ENCODE assay signal across 1 cellular context in the genomic region with DNA sequence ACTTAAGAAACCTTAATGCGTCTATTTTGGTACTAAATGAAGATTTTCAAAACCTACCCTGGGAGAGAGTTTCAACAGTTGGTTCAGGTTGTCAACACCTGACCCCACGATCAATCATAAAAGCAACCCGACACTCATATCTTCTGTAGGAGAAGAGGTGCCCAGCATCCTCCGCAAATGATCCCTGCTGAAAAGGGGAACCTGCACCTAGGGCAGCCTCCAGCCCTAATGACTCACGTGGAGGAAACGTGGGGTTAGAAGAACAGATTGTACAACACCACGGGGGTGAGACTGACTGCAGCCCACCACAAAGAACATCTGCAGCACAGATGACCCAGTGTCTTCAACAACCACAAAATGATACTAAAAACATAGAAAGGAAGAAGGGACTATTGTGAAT.
TF ChIP-seq lines count a peak whose summit lies in the region.

No MANE protein-coding gene starts in this region.

TF ChIP-seq in GM12878, 131 proteins besides CTCF, POLR2A, EP300 and RAD21 (continued from another document):
- peak; percentile 16; the same call in 1 of the 2 replicates for TF ChIP-seq BACH1 (IDR thresholded peaks at IDR 0.05; ENCODE audit: borderline replicate concordance)
- peak; percentile 55; the same call in 1 of the 2 replicates for TF ChIP-seq FOXM1 (IDR thresholded peaks at IDR 0.05; ENCODE audit: low read depth, low read length)
- peak; percentile 75 for TF ChIP-seq PAX5 (IDR thresholded peaks at IDR 0.05; ENCODE audit: borderline replicate concordance, low read depth, low read length)
- no peak for TF ChIP-seq KLF5 (IDR thresholded peaks at IDR 0.05; ENCODE audit: partially characterized antibody)
- TF ChIP-seq SUPT20H (IDR thresholded peaks at IDR 0.05; ENCODE audit: borderline replicate concordance, control insufficient read depth, low read depth, low read length) = no peak
- 0 out of 2 replicates have a peak, but pooled peaks have one; percentile 27 for TF ChIP-seq TBL1XR1 (IDR thresholded peaks at IDR 0.05; ENCODE audit: low read depth, low read length)
- no peak for TF ChIP-seq IRF4 (IDR thresholded peaks at IDR 0.05; ENCODE audit: low read depth, low read length)
- TF ChIP-seq, protein P1, sequence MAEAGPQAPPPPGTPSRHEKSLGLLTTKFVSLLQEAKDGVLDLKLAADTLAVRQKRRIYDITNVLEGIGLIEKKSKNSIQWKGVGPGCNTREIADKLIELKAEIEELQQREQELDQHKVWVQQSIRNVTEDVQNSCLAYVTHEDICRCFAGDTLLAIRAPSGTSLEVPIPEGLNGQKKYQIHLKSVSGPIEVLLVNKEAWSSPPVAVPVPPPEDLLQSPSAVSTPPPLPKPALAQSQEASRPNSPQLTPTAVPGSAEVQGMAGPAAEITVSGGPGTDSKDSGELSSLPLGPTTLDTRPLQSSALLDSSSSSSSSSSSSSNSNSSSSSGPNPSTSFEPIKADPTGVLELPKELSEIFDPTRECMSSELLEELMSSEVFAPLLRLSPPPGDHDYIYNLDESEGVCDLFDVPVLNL (IDR thresholded peaks at IDR 0.05; ENCODE audit: low read depth, low read length) = no peak
- peak; percentile 42; the same call in 1 of the 2 replicates for TF ChIP-seq ZBED1 (IDR thresholded peaks at IDR 0.05; ENCODE audit: borderline replicate concordance)
- TF ChIP-seq IKZF2 (IDR thresholded peaks at IDR 0.05) = peak; percentile 85 to 87
- TF ChIP-seq HDGF (IDR thresholded peaks at IDR 0.05) = no peak
- TF ChIP-seq ATF7 (IDR thresholded peaks at IDR 0.05; ENCODE audit: low read depth) = peak; percentile 46; the same call in 1 of the 2 replicates
- TF ChIP-seq, protein P2, sequence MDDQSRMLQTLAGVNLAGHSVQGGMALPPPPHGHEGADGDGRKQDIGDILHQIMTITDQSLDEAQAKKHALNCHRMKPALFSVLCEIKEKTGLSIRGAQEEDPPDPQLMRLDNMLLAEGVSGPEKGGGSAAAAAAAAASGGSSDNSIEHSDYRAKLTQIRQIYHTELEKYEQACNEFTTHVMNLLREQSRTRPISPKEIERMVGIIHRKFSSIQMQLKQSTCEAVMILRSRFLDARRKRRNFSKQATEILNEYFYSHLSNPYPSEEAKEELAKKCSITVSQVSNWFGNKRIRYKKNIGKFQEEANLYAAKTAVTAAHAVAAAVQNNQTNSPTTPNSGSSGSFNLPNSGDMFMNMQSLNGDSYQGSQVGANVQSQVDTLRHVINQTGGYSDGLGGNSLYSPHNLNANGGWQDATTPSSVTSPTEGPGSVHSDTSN (IDR thresholded peaks at IDR 0.05; ENCODE audit: insufficient replicate concordance, low read depth, low read length) = peak; percentile 70
- TF ChIP-seq, protein P3, sequence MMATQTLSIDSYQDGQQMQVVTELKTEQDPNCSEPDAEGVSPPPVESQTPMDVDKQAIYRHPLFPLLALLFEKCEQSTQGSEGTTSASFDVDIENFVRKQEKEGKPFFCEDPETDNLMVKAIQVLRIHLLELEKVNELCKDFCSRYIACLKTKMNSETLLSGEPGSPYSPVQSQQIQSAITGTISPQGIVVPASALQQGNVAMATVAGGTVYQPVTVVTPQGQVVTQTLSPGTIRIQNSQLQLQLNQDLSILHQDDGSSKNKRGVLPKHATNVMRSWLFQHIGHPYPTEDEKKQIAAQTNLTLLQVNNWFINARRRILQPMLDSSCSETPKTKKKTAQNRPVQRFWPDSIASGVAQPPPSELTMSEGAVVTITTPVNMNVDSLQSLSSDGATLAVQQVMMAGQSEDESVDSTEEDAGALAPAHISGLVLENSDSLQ (IDR thresholded peaks at IDR 0.05) = peak; percentile 77
- TF ChIP-seq BCL11A (IDR thresholded peaks at IDR 0.05; ENCODE audit: low read depth, low read length) = peak; percentile 76
- 0 out of 2 replicates have a peak, but pooled peaks have one; percentile 23 for TF ChIP-seq NBN (IDR thresholded peaks at IDR 0.05)
- TF ChIP-seq DPF2 (IDR thresholded peaks at IDR 0.05) = peak; percentile 70
- TF ChIP-seq SPI1 (IDR thresholded peaks at IDR 0.05; ENCODE audit: borderline replicate concordance, insufficient read depth, low read depth, low read length) = peak; percentile 76; the same call in 1 of the 2 replicates
- TF ChIP-seq SREBF1 (IDR thresholded peaks at IDR 0.05; ENCODE audit: low read length) = no peak
- TF ChIP-seq BHLHE40 (IDR thresholded peaks at IDR 0.05; ENCODE audit: borderline replicate concordance in 1 of 2, low read depth in 2 of 2, low read length in 1 of 2) = peak; percentile 95 to 96
- peak; percentile 72 for TF ChIP-seq MEF2B (IDR thresholded peaks at IDR 0.05; ENCODE audit: partially characterized antibody, poor library complexity, severe bottlenecking)
- TF ChIP-seq, protein P4, sequence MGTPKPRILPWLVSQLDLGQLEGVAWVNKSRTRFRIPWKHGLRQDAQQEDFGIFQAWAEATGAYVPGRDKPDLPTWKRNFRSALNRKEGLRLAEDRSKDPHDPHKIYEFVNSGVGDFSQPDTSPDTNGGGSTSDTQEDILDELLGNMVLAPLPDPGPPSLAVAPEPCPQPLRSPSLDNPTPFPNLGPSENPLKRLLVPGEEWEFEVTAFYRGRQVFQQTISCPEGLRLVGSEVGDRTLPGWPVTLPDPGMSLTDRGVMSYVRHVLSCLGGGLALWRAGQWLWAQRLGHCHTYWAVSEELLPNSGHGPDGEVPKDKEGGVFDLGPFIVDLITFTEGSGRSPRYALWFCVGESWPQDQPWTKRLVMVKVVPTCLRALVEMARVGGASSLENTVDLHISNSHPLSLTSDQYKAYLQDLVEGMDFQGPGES (IDR thresholded peaks at IDR 0.05) = no peak
- TF ChIP-seq SP1 (IDR thresholded peaks at IDR 0.05; ENCODE audit: low read depth, low read length) = peak; percentile 32
- TF ChIP-seq MEF2A (IDR thresholded peaks at IDR 0.05; ENCODE audit: insufficient read depth, low read depth, low read length) = 0 out of 2 replicates have a peak, but pooled peaks have one; percentile 8
- peak; percentile 89 for TF ChIP-seq TCF12 (IDR thresholded peaks at IDR 0.05; ENCODE audit: low read depth, low read length)
- TF ChIP-seq, protein P5, sequence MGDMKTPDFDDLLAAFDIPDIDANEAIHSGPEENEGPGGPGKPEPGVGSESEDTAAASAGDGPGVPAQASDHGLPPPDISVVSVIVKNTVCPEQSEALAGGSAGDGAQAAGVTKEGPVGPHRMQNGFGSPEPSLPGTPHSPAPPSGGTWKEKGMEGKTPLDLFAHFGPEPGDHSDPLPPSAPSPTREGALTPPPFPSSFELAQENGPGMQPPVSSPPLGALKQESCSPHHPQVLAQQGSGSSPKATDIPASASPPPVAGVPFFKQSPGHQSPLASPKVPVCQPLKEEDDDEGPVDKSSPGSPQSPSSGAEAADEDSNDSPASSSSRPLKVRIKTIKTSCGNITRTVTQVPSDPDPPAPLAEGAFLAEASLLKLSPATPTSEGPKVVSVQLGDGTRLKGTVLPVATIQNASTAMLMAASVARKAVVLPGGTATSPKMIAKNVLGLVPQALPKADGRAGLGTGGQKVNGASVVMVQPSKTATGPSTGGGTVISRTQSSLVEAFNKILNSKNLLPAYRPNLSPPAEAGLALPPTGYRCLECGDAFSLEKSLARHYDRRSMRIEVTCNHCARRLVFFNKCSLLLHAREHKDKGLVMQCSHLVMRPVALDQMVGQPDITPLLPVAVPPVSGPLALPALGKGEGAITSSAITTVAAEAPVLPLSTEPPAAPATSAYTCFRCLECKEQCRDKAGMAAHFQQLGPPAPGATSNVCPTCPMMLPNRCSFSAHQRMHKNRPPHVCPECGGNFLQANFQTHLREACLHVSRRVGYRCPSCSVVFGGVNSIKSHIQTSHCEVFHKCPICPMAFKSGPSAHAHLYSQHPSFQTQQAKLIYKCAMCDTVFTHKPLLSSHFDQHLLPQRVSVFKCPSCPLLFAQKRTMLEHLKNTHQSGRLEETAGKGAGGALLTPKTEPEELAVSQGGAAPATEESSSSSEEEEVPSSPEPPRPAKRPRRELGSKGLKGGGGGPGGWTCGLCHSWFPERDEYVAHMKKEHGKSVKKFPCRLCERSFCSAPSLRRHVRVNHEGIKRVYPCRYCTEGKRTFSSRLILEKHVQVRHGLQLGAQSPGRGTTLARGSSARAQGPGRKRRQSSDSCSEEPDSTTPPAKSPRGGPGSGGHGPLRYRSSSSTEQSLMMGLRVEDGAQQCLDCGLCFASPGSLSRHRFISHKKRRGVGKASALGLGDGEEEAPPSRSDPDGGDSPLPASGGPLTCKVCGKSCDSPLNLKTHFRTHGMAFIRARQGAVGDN (IDR thresholded peaks at IDR 0.05) = 0 out of 2 replicates have a peak, but pooled peaks have one; percentile 51
- peak; percentile 86 for TF ChIP-seq MTA2 (IDR thresholded peaks at IDR 0.05; ENCODE audit: low read depth)
- peak; percentile 66 for TF ChIP-seq RAD51 (IDR thresholded peaks at IDR 0.05)
- no peak for TF ChIP-seq CHD1 (IDR thresholded peaks at IDR 0.05; ENCODE audit: low read depth, low read length)
- TF ChIP-seq JUNB (IDR thresholded peaks at IDR 0.05) = peak; percentile 47; the same call in 1 of the 2 replicates
- TF ChIP-seq, protein P6, sequence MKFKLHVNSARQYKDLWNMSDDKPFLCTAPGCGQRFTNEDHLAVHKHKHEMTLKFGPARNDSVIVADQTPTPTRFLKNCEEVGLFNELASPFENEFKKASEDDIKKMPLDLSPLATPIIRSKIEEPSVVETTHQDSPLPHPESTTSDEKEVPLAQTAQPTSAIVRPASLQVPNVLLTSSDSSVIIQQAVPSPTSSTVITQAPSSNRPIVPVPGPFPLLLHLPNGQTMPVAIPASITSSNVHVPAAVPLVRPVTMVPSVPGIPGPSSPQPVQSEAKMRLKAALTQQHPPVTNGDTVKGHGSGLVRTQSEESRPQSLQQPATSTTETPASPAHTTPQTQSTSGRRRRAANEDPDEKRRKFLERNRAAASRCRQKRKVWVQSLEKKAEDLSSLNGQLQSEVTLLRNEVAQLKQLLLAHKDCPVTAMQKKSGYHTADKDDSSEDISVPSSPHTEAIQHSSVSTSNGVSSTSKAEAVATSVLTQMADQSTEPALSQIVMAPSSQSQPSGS (IDR thresholded peaks at IDR 0.05; ENCODE audit: low read length) = peak; percentile 41; the same call in 1 of the 2 replicates
- TF ChIP-seq, protein P7, sequence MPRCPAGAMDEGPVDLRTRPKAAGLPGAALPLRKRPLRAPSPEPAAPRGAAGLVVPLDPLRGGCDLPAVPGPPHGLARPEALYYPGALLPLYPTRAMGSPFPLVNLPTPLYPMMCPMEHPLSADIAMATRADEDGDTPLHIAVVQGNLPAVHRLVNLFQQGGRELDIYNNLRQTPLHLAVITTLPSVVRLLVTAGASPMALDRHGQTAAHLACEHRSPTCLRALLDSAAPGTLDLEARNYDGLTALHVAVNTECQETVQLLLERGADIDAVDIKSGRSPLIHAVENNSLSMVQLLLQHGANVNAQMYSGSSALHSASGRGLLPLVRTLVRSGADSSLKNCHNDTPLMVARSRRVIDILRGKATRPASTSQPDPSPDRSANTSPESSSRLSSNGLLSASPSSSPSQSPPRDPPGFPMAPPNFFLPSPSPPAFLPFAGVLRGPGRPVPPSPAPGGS (IDR thresholded peaks at IDR 0.05; ENCODE audit: borderline replicate concordance, insufficient read depth, low read depth, low read length, poor library complexity, severe bottlenecking) = peak; percentile 29
- TF ChIP-seq IKZF1 (conservative IDR thresholded peaks at IDR 0.05) = peak; percentile 71
- peak; percentile 81 for TF ChIP-seq RUNX3 (IDR thresholded peaks at IDR 0.05; ENCODE audit: low read length)
